In genomic region chr13:36101907-36102306, GRCh38 we compare ENCODE assay signal across 10 cellular contexts. TPM values are rescaled to one million over a fixed set of nuclear protein-coding genes. Genes with fewer than 3 reads are reported as not detected.
DNase-seq lines count a peak whose midpoint lies in the region; TF ChIP-seq lines count a peak whose summit lies in the region.
"Not testable (repeated sequence)": the region's sequence is repeated elsewhere in the genome, so short reads cannot be mapped to it uniquely, and the experiment has no call there.
"Had no signal": no experiment of that assay in that cellular context is flagged by ENCODE, and none has a peak within 500 bp of the region (broad histone marks: within the 10 kb centered on the region; RNA-seq: fewer than 3 reads in every experiment).

No MANE protein-coding gene starts in this region.

- H3K27ac ChIP-seq in MM.1S (ENCODE audit: low read length) (peak overlapping the region; percentile 34; the same call in 1 of the 2 replicates), VCaP (peak overlapping the region; percentile 57), neural cell (ENCODE audit: low read length) (peak overlapping the region; percentile 86)

- peak; percentile 70 for DNase-seq in MM.1S

- not testable (repeated sequence) for H3K36me3 ChIP-seq in MM.1S (replicated peaks; ENCODE audit: insufficient read depth, low read length); neural cell (ENCODE audit: insufficient read depth, low read length)

- TF ChIP-seq EP300 in neural cell (conservative IDR thresholded peaks at IDR 0.05; ENCODE audit: poor library complexity, severe bottlenecking) = not testable (repeated sequence)

- not testable (repeated sequence) for H3K9me3 Mint-ChIP-seq in brain

- not testable (repeated sequence) for H3K9me3 ChIP-seq in MM.1S (replicated peaks; ENCODE audit: insufficient read depth, low read length); neural cell (ENCODE audit: low read length)

- H3K36me3 Mint-ChIP-seq in brain = peaks cover 79% of the 10 kb centered on the region

- TF ChIP-seq CTCF in MM.1S (IDR thresholded peaks at IDR 0.05; ENCODE audit: low read length); VCaP (conservative IDR thresholded peaks at IDR 0.05); brain (conservative IDR thresholded peaks at IDR 0.05); neural cell (IDR thresholded peaks at IDR 0.05; ENCODE audit: poor library complexity, severe bottlenecking): not testable (repeated sequence)

- not testable (repeated sequence) for H3F3A ChIP-seq in MM.1S (ENCODE audit: insufficient read depth, low read length); neural cell (ENCODE audit: insufficient read depth, low read length, poor library complexity, severe bottlenecking)

- H3K9ac ChIP-seq in MM.1S (ENCODE audit: low read length) = not testable (repeated sequence)
- H3K9ac ChIP-seq in neural cell (ENCODE audit: low read length) = peak overlapping the region; percentile 46

- H3K27me3 ChIP-seq in MM.1S (replicated peaks; ENCODE audit: insufficient read depth, low read length); neural cell (ENCODE audit: insufficient read depth, low read depth, low read length): not testable (repeated sequence)

- H3K27ac Mint-ChIP-seq in brain = peak overlapping the region in 3 of 5 experiments; percentile 63 to 84 (median 82)

- not testable (repeated sequence) for H2AFZ ChIP-seq in MM.1S (ENCODE audit: low read length); neural cell (ENCODE audit: low read depth, low read length)

- not testable (repeated sequence) for H3K27me3 Mint-ChIP-seq in brain

- H3K9me2 ChIP-seq in MM.1S (replicated peaks; ENCODE audit: insufficient read depth, low read length); neural cell (ENCODE audit: insufficient read depth, low read length): not testable (repeated sequence)

- not testable (repeated sequence) for H4K20me1 ChIP-seq in MM.1S (ENCODE audit: insufficient read depth, low read length); neural cell (ENCODE audit: insufficient read depth)

- peaks cover 79% of the 10 kb centered on the region for H3K4me1 Mint-ChIP-seq in brain

- H3K79me2 ChIP-seq in MM.1S (ENCODE audit: low read length) = not testable (repeated sequence)
- H3K79me2 ChIP-seq in neural cell (replicated peaks; ENCODE audit: insufficient read depth, low read length) = peaks cover 49% of the 10 kb centered on the region

- not testable (repeated sequence) for H3K4me1 ChIP-seq in MM.1S (ENCODE audit: low read length)

- TF ChIP-seq RAD21 in neural cell (conservative IDR thresholded peaks at IDR 0.05) = not testable (repeated sequence)

- not testable (repeated sequence) for H3K4me3 Mint-ChIP-seq in brain

- not testable (repeated sequence) for H3K4me3 ChIP-seq in MM.1S (ENCODE audit: low read length)
- peak overlapping the region; percentile 46 for H3K4me3 ChIP-seq in neural cell (ENCODE audit: low read length)

- H3K4me2 ChIP-seq in MM.1S (ENCODE audit: low read depth, low read length) = peak overlapping the region; percentile 18; the same call in 1 of the 2 replicates
- H3K4me2 ChIP-seq in neural cell (ENCODE audit: low read length) = not testable (repeated sequence)

RNA-seq across cellular contexts. Expression of gene DCLK1, which starts 29.3 kb away (rescaled TPM):
- polyA plus RNA-seq in brain (ENCODE audit: insufficient read depth, low read depth, low replicate concordance) (12.6 TPM), neural cell (118 and 124 TPM in 2 replicates)
- polyA minus RNA-seq in neural cell = 307 and 341 TPM in 2 replicates
- polyA plus RNA-seq: AG04450; CD14-positive monocyte; CD4-positive, alpha-beta memory T cell; CD4-positive, CD25-positive, alpha-beta regulatory T cell; CD8-positive, alpha-beta memory T cell; GM12878 had no signal

Comparison
In these comparisons a context has a peak if more than half of its experiments do, and no peak if none do; other contexts are left out.
1. H3K27ac ChIP-seq: peak in every context shown above with its lines; median percentile 86 in neural cell; 57 in VCaP; 34 in MM.1S.